8 cellular contexts compared by ENCODE assay signal in the genomic region with DNA sequence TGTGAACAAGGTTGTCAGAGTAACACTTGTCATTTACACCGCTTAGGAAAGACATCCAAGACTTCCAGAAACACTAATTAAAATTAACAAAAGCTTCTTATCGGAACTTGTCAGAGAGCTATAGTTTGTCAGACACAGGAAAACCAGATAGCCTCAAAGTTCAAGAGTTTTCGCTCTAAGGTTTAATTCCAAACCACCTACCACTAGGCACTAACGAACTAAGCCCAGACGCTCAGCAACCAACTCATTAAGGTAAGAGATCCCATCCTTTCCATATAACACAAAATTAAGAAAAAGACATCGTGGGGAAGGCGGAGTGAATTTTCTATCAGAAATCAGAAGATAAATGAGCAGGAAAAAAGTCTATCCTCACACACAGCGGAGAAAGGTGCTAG. TPM values are rescaled to one million over a fixed set of nuclear protein-coding genes. Genes with fewer than 3 reads are reported as not detected.
A peak's percentile ranks its signal among the peaks of the same experiment; 100 is the strongest.
DNase-seq lines count a peak whose midpoint lies in the region; ATAC-seq, FAIRE-seq and TF ChIP-seq lines count a peak whose summit lies in the region.

No MANE protein-coding gene starts in this region.

- peak overlapping the region; percentile 1 for H3K9ac ChIP-seq in fibroblast of lung (ENCODE audit: insufficient read depth, low read length)

- H3K9me3 ChIP-seq in SJSA1 (replicated peaks) (no peaks in the 10 kb centered on the region), fibroblast of lung (ENCODE audit: control insufficient read depth, insufficient read depth, low read depth, low read length) (no peaks in the 10 kb centered on the region), pancreas (no peaks in the 10 kb centered on the region)

- H4K20me1 ChIP-seq in fibroblast of lung (ENCODE audit: control insufficient read depth, extremely low read depth, insufficient read depth, low read length): no peaks in the 10 kb centered on the region

- TF ChIP-seq CTCF in fibroblast of lung (conservative IDR thresholded peaks at IDR 0.05 in 1 of 2, IDR thresholded peaks at IDR 0.05 in 1 of 2; ENCODE audit: low read depth in 1 of 2, low read length in 2 of 2): no peak
- no peak for TF ChIP-seq CTCF in pancreas (IDR thresholded peaks at IDR 0.05)

- H3K4me1 Mint-ChIP-seq in activated T-cell treated with anti-CD3 and anti-CD28 coated beads, Interleukin-2, amount 50 U/mL, for 4 hours (ENCODE audit: low read depth): peaks cover 41% of the 10 kb centered on the region

- no peaks in the 10 kb centered on the region for H3K27me3 Mint-ChIP-seq in activated T-cell treated with anti-CD3 and anti-CD28 coated beads, Interleukin-2, amount 50 U/mL, for 4 hours (ENCODE audit: low read depth)

- H3K4me1 ChIP-seq in SJSA1 (replicated peaks): 0 out of 2 replicates have a peak, but pooled peaks cover 7% of the 10 kb centered on the region
- no peaks in the 10 kb centered on the region for H3K4me1 ChIP-seq in fibroblast of lung (ENCODE audit: control insufficient read depth, extremely low read depth, insufficient read depth, low read length)
- H3K4me1 ChIP-seq in pancreas: peaks cover 0 to 28% (median 25%) of the 10 kb centered on the region in 3 donors

- peak overlapping the region; percentile 99 for H3K4me3 Mint-ChIP-seq in activated T-cell treated with anti-CD3 and anti-CD28 coated beads, Interleukin-2, amount 50 U/mL, for 4 hours

- ATAC-seq in activated T-cell treated with anti-CD3 and anti-CD28 coated beads, Interleukin-2, amount 50 U/mL, for 4 hours: peak; percentile 7 to 13
- ATAC-seq in HG02759 (IDR thresholded peaks at IDR 0.05; ENCODE audit: unreplicated experiment) (peak; percentile 2), pancreas (peak; percentile 22 to 39 (median 32))

- H3K9me3 Mint-ChIP-seq in activated T-cell treated with anti-CD3 and anti-CD28 coated beads, Interleukin-2, amount 50 U/mL, for 4 hours: no peaks in the 10 kb centered on the region

- peak overlapping the region; percentile 39 for H2AFZ ChIP-seq in fibroblast of lung (ENCODE audit: low read length)

- H3K4me3 ChIP-seq in SJSA1 (peak overlapping the region; percentile 73), fibroblast of lung (replicated peaks in 1 of 4; ENCODE audit: control extremely low read depth in 1 of 4, insufficient read depth in 1 of 4, low read depth in 3 of 4, low read length in 4 of 4) (peak overlapping the region; percentile 63 to 97 (median 86)), pancreas (peak overlapping the region; percentile 74 to 90 (median 80))

- peak overlapping the region; percentile 94 for H3K4me2 ChIP-seq in fibroblast of lung (ENCODE audit: extremely low read depth, insufficient read depth, low read length)

- 0% methylated on average over 8 of the region's 8 CpGs for WGBS in pancreas, 2 donors

- peaks cover 7% of the 10 kb centered on the region for H3K79me2 ChIP-seq in fibroblast of lung (ENCODE audit: control insufficient read depth, insufficient read depth, low read length)

- H3K36me3 Mint-ChIP-seq in activated T-cell treated with anti-CD3 and anti-CD28 coated beads, Interleukin-2, amount 50 U/mL, for 4 hours (ENCODE audit: insufficient read depth): peaks cover 10% of the 10 kb centered on the region

- no peak for FAIRE-seq in pancreas (lab: Jason Lieb, UNC)

- intact Hi-C loops in pancreas (cut with DNase I): no loop called here

- H3K27ac ChIP-seq in SJSA1: peak overlapping the region; percentile 18; the same call in 1 of the 2 replicates
- peak overlapping the region; percentile 68 for H3K27ac ChIP-seq in fibroblast of lung (ENCODE audit: insufficient read depth, low read length)
- peak overlapping the region in 3 of 4 donors; percentile 78 to 85 (median 84) for H3K27ac ChIP-seq in pancreas

- H3K36me3 ChIP-seq in SJSA1 (peaks cover 2% of the 10 kb centered on the region; the same call in 1 of the 2 replicates), fibroblast of lung (ENCODE audit: control insufficient read depth, insufficient read depth, low read length) (no peaks in the 10 kb centered on the region), pancreas (no peaks in the 10 kb centered on the region)

- DNase-seq in activated T-cell treated with anti-CD3 and anti-CD28 coated beads, Interleukin-2, amount 50 U/mL, for 4 hours: no peak
- no peak for DNase-seq in activated T-cell treated with anti-CD3 and anti-CD28 coated beads, Interleukin-2, amount 50 U/mL, for 1 hour
- no peak for DNase-seq in SJSA1 (ENCODE audit: low read depth in 1 of 2, low spot score in 2 of 2)
- DNase-seq in fibroblast of lung (ENCODE audit: low read depth in 2 of 2): no peak
- no peak for DNase-seq in pancreas
- no peak for DNase-seq in ecto neural progenitor cell (ENCODE audit: low spot score)
- no peak for DNase-seq in EL

- H3K27me3 ChIP-seq in SJSA1 (replicated peaks) (no peaks in the 10 kb centered on the region), fibroblast of lung (ENCODE audit: control insufficient read depth, insufficient read depth, low read length) (no peaks in the 10 kb centered on the region), pancreas (no peaks in the 10 kb centered on the region)

RNA-seq across cellular contexts. Expression of a gene that starts 0.4 kb away (rescaled TPM):
- total RNA-seq in activated T-cell treated with anti-CD3 and anti-CD28 coated beads, Interleukin-2, amount 50 U/mL, for 4 hours: 10 to 100 TPM; 17.7 to 26.7 (median 22.2) TPM
- total RNA-seq in SJSA1 (2014; rRNA removed; shearing (Covaris generic)): 6.5 and 50.9 TPM in 2 replicates
- total RNA-seq in fibroblast of lung (5.4 and 10.2 TPM in 2 replicates), pancreas (10 to 100 TPM in 3 of 6 donors, 1 to 10 TPM in 3; 6.3 to 14.1 (median 10.8) TPM)
- polyA plus RNA-seq in fibroblast of lung (22.2 and 24.8 TPM in 2 replicates), pancreas (10 to 100 TPM; 20.4 to 55.7 TPM)
- polyA plus RNA-seq in fibroblast of lung (2012): 12.6 and 12.9 TPM in 2 replicates
- 0.39 and 6.7 TPM in 2 replicates for polyA minus RNA-seq in fibroblast of lung (ENCODE audit: low replicate concordance)

RNA-seq across cellular contexts. Expression of a gene that starts 0.6 kb away (rescaled TPM):
- total RNA-seq in activated T-cell treated with anti-CD3 and anti-CD28 coated beads, Interleukin-2, amount 50 U/mL, for 4 hours: 10 to 100 TPM; 15.7 to 17.6 (median 16.1) TPM
- 21.4 and 33.8 TPM in 2 replicates for total RNA-seq in SJSA1 (2014; rRNA removed; shearing (Covaris generic))
- total RNA-seq in fibroblast of lung (11.7 and 12.1 TPM in 2 replicates), pancreas (10 to 100 TPM in 4 of 6 donors, 1 to 10 TPM in 2; 8.7 to 13.2 (median 11.3) TPM)
- polyA plus RNA-seq in fibroblast of lung (13.1 and 13.7 TPM in 2 replicates), pancreas (1 to 10 TPM; 8.8 to 9.6 TPM)
- 10.4 and 11.1 TPM in 2 replicates for polyA plus RNA-seq in fibroblast of lung (2012)
- polyA minus RNA-seq in fibroblast of lung (ENCODE audit: low replicate concordance): 3.7 and 5.1 TPM in 2 replicates

Comparison
In these comparisons a context has a peak if more than half of its experiments do, and no peak if none do; other contexts are left out.
1. H3K27ac ChIP-seq: peak in every context shown above with its lines; median percentile 84 in pancreas; 68 in fibroblast of lung; 18 in SJSA1.